8 cellular contexts compared by ENCODE assay signal in genomic region chr16:53509906-53510703, GRCh38. TPM values are rescaled to one million over a fixed set of nuclear protein-coding genes. Genes with fewer than 3 reads are reported as not detected.
DNase-seq lines count a peak whose midpoint lies in the region; ATAC-seq and TF ChIP-seq lines count a peak whose summit lies in the region.

No MANE protein-coding gene starts in this region.

- TF ChIP-seq CTCF in adrenal gland (IDR thresholded peaks at IDR 0.05): peak; percentile 77 to 97 (median 84)

- H3K36me3 ChIP-seq in adrenal gland (replicated peaks in 1 of 2): no peaks in the 10 kb centered on the region

- no peak overlapping the region for H3K4me3 ChIP-seq in adrenal gland

- H3K27me3 ChIP-seq in adrenal gland: no peaks in the 10 kb centered on the region

- peak overlapping the region in 2 of 5 donors; percentile 4 to 48 for H3K27ac ChIP-seq in adrenal gland

- TF ChIP-seq POLR2A in adrenal gland (IDR thresholded peaks at IDR 0.05): no peak

- H3K9me3 ChIP-seq in adrenal gland (replicated peaks in 1 of 3): no peaks in the 10 kb centered on the region

- DNase-seq in activated gamma-delta T cell treated with Interleukin-2 at 50 U/mL for 16 hours (peak; percentile 41), activated gamma-delta T cell (lab: John Stamatoyannopoulos, UW) (no peak), RPMI7951 (ENCODE audit: low read depth) (peak; percentile 65), adrenal gland (peak; percentile 43 to 79 (median 70)), cardiac septum (ENCODE audit: low spot score) (peak; percentile 90), posterior vena cava (ENCODE audit: low spot score) (peak; percentile 91)

- ATAC-seq in HG03460 (IDR thresholded peaks at IDR 0.05; ENCODE audit: unreplicated experiment) (peak; percentile 61), GM21576 (IDR thresholded peaks at IDR 0.05; ENCODE audit: unreplicated experiment) (no peak)

- intact Hi-C loops in adrenal gland (cut with DNase I): loop anchor here in 1 of 2 donors (10.0 kb wide), 1 partner anchor 75 kb away; the partner anchor contains the start of gene RBL2
- intact Hi-C loops in cardiac septum (cut with DNase I): no loop called here
- intact Hi-C loops in posterior vena cava (cut with DNase I): no loop called here

- no peaks in the 10 kb centered on the region for H3K4me1 ChIP-seq in adrenal gland (replicated peaks in 1 of 2)

- WGBS in adrenal gland, 4 donors: 35 to 46% (median 40%) methylated on average over 28 to 29 of the region's 29 CpGs

RNA-seq across cellular contexts. Expression of gene AKTIP, which starts 7.1 kb away (rescaled TPM):
- 24.3 and 24.6 TPM in 2 replicates for total RNA-seq in RPMI7951 (2014; rRNA removed; shearing (Covaris generic))
- total RNA-seq in adrenal gland (10 to 100 TPM; 25.4 to 40.9 (median 32.4) TPM), cardiac septum (63.1 TPM), posterior vena cava (10 to 100 TPM; 49.4 to 54.7 TPM)
- polyA plus RNA-seq in adrenal gland: 10 to 100 TPM; 16.0 to 43.5 (median 16.8) TPM
